In the genomic region with DNA sequence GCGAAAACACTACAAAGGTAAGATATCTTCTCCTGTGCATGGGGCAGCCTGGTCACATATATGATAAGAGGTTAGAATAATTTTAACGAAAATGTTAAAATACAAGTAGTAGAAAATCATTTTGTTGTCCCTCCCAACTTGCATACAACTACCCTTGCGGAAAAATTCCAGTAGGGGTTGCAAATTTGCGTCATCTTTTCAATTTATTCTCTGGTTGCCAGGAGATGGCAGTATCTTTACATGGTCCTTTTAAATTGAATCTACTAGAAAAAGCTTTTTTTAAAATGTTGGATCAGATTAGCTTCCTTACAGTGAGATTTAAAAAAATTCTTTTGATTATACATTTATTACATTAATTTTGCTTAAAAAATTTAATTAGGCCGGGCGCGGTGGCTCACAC, we compare ENCODE assay signal across 11 cellular contexts. TPM values are rescaled to one million over a fixed set of nuclear protein-coding genes. Genes with fewer than 3 reads are reported as not detected.
DNase-seq lines count a peak whose midpoint lies in the region; ATAC-seq and TF ChIP-seq lines count a peak whose summit lies in the region.
"Had no signal": no experiment of that assay in that cellular context is flagged by ENCODE, and none has a peak within 500 bp of the region (broad histone marks: within the 10 kb centered on the region; RNA-seq: fewer than 3 reads in every experiment).

No MANE protein-coding gene starts in this region.

- TF ChIP-seq CTCF in SK-N-SH (IDR thresholded peaks at IDR 0.05) (peak; percentile 52), fibroblast of lung (conservative IDR thresholded peaks at IDR 0.05 in 1 of 2, IDR thresholded peaks at IDR 0.05 in 1 of 2; ENCODE audit: low read depth in 1 of 2, low read length in 2 of 2) (no peak), esophagus muscularis mucosa (IDR thresholded peaks at IDR 0.05) (peak in 1 of 3 experiments; percentile 11)

- ATAC-seq in SK-N-SH treated with all-trans-retinoic acid at 6 μM for 48 hours (no peak), GM18858 (IDR thresholded peaks at IDR 0.05; ENCODE audit: unreplicated experiment) (no peak)
- ATAC-seq: left cardiac atrium had no signal

- H3K9me3 ChIP-seq in SK-N-SH (no peaks in the 10 kb centered on the region), fibroblast of lung (ENCODE audit: control insufficient read depth, insufficient read depth, low read depth, low read length) (no peaks in the 10 kb centered on the region), esophagus muscularis mucosa (no peaks in the 10 kb centered on the region)

- intact Hi-C loops in esophagus muscularis mucosa (cut with DNase I) = no loop called here

- TF ChIP-seq RAD21 in SK-N-SH (IDR thresholded peaks at IDR 0.05; ENCODE audit: low read length) = peak; percentile 57

- CTCF ChIA-PET in SK-N-SH (lab: Yijun Ruan, JAX) = interaction anchor here (0.6 to 2.5 kb wide), 13 partner anchors 11 to 261 kb away, joined by 3 to 24 read pairs (median 5); no protein-coding TSS in a partner anchor

- WGBS in SK-N-SH (ENCODE audit: low lambda C conversion rate) = 96% methylated on average over 7 of the region's 7 CpGs
- 91% methylated on average over 7 of the region's 7 CpGs for WGBS in esophagus muscularis mucosa

- peaks cover 12% of the 10 kb centered on the region; the same call in 1 of the 2 replicates for H3K79me2 ChIP-seq in SK-N-SH (ENCODE audit: insufficient read depth)
- no peaks in the 10 kb centered on the region for H3K79me2 ChIP-seq in fibroblast of lung (ENCODE audit: control insufficient read depth, insufficient read depth, low read length)

- H3K4me1 ChIP-seq in SK-N-SH (ENCODE audit: control insufficient read depth in 1 of 2, insufficient read depth in 2 of 2, low read depth in 1 of 2, low read length in 1 of 2) = no peaks in the 10 kb centered on the region
- no peaks in the 10 kb centered on the region for H3K4me1 ChIP-seq in fibroblast of lung (ENCODE audit: control insufficient read depth, extremely low read depth, insufficient read depth, low read length)
- H3K4me1 ChIP-seq in esophagus muscularis mucosa = no peaks in the 10 kb centered on the region

- H2AFZ ChIP-seq in SK-N-SH (ENCODE audit: low read depth) = no peak overlapping the region
- H2AFZ ChIP-seq in fibroblast of lung (ENCODE audit: low read length) = no peak overlapping the region

- POLR2A ChIA-PET in SK-N-SH (lab: Yijun Ruan, JAX) = no interaction called here

- H3K9ac ChIP-seq in SK-N-SH = no peak overlapping the region
- H3K9ac ChIP-seq in fibroblast of lung (ENCODE audit: insufficient read depth, low read length) = no peak overlapping the region

- no peak for TF ChIP-seq POLR2A in esophagus muscularis mucosa (IDR thresholded peaks at IDR 0.05; ENCODE audit: low read depth)

- H3K27me3 ChIP-seq in SK-N-SH (ENCODE audit: insufficient read depth) (no peaks in the 10 kb centered on the region), fibroblast of lung (ENCODE audit: control insufficient read depth, insufficient read depth, low read length) (no peaks in the 10 kb centered on the region), esophagus muscularis mucosa (no peaks in the 10 kb centered on the region)

- no peaks in the 10 kb centered on the region for H4K20me1 ChIP-seq in SK-N-SH (ENCODE audit: insufficient read depth)
- no peaks in the 10 kb centered on the region for H4K20me1 ChIP-seq in fibroblast of lung (ENCODE audit: control insufficient read depth, extremely low read depth, insufficient read depth, low read length)

- H3K4me2 ChIP-seq in SK-N-SH (no peak overlapping the region), fibroblast of lung (ENCODE audit: extremely low read depth, insufficient read depth, low read length) (no peak overlapping the region)

- no peaks in the 10 kb centered on the region for H3K9me2 ChIP-seq in SK-N-SH

- H3K36me3 ChIP-seq in SK-N-SH (replicated peaks in 1 of 2; ENCODE audit: control insufficient read depth in 1 of 2, insufficient read depth in 2 of 2, low read length in 1 of 2) (peaks cover 67 to 80% of the 10 kb centered on the region in 2 experiments), fibroblast of lung (ENCODE audit: control insufficient read depth, insufficient read depth, low read length) (peaks cover 11% of the 10 kb centered on the region), esophagus muscularis mucosa (peaks cover 33 to 82% (median 79%) of the 10 kb centered on the region in 4 donors)

- peak; percentile 37 for DNase-seq in SK-N-SH
- peak; percentile 9 for DNase-seq in NCI-H69 (lab: John Stamatoyannopoulos, UW)
- peak; percentile 11 to 31 for DNase-seq in fibroblast of lung (ENCODE audit: low read depth in 2 of 2)
- DNase-seq in smooth muscle cell of the brain vasculature (ENCODE audit: low read depth, low spot score) = peak; percentile 1
- no peak for DNase-seq in esophagus muscularis mucosa (ENCODE audit: extremely low spot score)
- DNase-seq in stimulated activated naive CD4-positive, alpha-beta T cell treated with Interleukin-2 at 50 U/mL for 16 hours (lab: John Stamatoyannopoulos, UW) = no peak
- DNase-seq: effector memory CD4-positive, alpha-beta T cell; left cardiac atrium had no signal

- peaks cover 5% of the 10 kb centered on the region for H3F3A ChIP-seq in SK-N-SH (replicated peaks; ENCODE audit: insufficient read depth)

- no peak overlapping the region for H3K27ac ChIP-seq in SK-N-SH (ENCODE audit: low read depth in 2 of 2, low read length in 1 of 2)
- no peak overlapping the region for H3K27ac ChIP-seq in fibroblast of lung (ENCODE audit: insufficient read depth, low read length)
- H3K27ac ChIP-seq in esophagus muscularis mucosa (replicated peaks in 1 of 4) = no peak overlapping the region

- H3K4me3 ChIP-seq in SK-N-SH (ENCODE audit: low read depth in 2 of 2, low read length in 1 of 2) (no peak overlapping the region), fibroblast of lung (replicated peaks in 1 of 4; ENCODE audit: control extremely low read depth in 1 of 4, insufficient read depth in 1 of 4, low read depth in 3 of 4, low read length in 4 of 4) (no peak overlapping the region), esophagus muscularis mucosa (no peak overlapping the region)

- TF ChIP-seq EP300 in SK-N-SH (IDR thresholded peaks at IDR 0.05; ENCODE audit: borderline replicate concordance in 1 of 2, low read depth in 1 of 2, low read length in 1 of 2) (no peak), esophagus muscularis mucosa (IDR thresholded peaks at IDR 0.05) (no peak)

TF ChIP-seq in SK-N-SH, 30 proteins besides CTCF, POLR2A, EP300 and RAD21 (continues in another document):
- TF ChIP-seq NRF1 (IDR thresholded peaks at IDR 0.05; ENCODE audit: low read depth, low read length) (no peak), EZH2phosphoT487 (IDR thresholded peaks at IDR 0.05; ENCODE audit: borderline replicate concordance, low read depth) (no peak)

TF ChIP-seq in SK-N-SH treated with all-trans-retinoic acid at 6 μM for 48 hours, 23 proteins besides CTCF, POLR2A, EP300 and RAD21 (continues in another document):
- no peak for TF ChIP-seq PPARA (CRISPR knock-in tag; IDR thresholded peaks at IDR 0.05; ENCODE audit: borderline replicate concordance)
- TF ChIP-seq, protein P1, sequence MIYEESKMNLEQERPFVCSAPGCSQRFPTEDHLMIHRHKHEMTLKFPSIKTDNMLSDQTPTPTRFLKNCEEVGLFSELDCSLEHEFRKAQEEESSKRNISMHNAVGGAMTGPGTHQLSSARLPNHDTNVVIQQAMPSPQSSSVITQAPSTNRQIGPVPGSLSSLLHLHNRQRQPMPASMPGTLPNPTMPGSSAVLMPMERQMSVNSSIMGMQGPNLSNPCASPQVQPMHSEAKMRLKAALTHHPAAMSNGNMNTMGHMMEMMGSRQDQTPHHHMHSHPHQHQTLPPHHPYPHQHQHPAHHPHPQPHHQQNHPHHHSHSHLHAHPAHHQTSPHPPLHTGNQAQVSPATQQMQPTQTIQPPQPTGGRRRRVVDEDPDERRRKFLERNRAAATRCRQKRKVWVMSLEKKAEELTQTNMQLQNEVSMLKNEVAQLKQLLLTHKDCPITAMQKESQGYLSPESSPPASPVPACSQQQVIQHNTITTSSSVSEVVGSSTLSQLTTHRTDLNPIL (CRISPR knock-in tag; IDR thresholded peaks at IDR 0.05; ENCODE audit: low read depth) = no peak
- TF ChIP-seq OSR1 (CRISPR knock-in tag; IDR thresholded peaks at IDR 0.05) = no peak
- TF ChIP-seq BACH2 (CRISPR knock-in tag; IDR thresholded peaks at IDR 0.05; ENCODE audit: borderline replicate concordance) = no peak
- TF ChIP-seq SNAI2 (CRISPR knock-in tag; IDR thresholded peaks at IDR 0.05) = no peak
- no peak for TF ChIP-seq CSDC2 (CRISPR knock-in tag; IDR thresholded peaks at IDR 0.05)
- no peak for TF ChIP-seq ZFP30 (CRISPR knock-in tag; IDR thresholded peaks at IDR 0.05)

RNA-seq across cellular contexts. Expression of gene S100PBP, which starts 10.9 kb away (rescaled TPM):
- polyA plus RNA-seq in SK-N-SH (2012; rRNA removed) (13.2 and 19.2 TPM in 2 replicates), fibroblast of lung (30.7 and 41.8 TPM in 2 replicates)
- polyA plus RNA-seq in SK-N-SH (2012; cell fraction: cytosol; rRNA removed) = 16.3 and 16.6 TPM in 2 replicates
- polyA plus RNA-seq in SK-N-SH (2012; cell fraction: nucleus; rRNA removed) = 23.7 and 53.3 TPM in 2 replicates
- total RNA-seq in fibroblast of lung (26.7 and 36.3 TPM in 2 replicates), esophagus muscularis mucosa (10 to 100 TPM; 14.9 to 24.1 (median 18.6) TPM)
- 13.0 and 15.4 TPM in 2 replicates for polyA plus RNA-seq in fibroblast of lung (2012)
- 3.4 and 6.3 TPM in 2 replicates for polyA minus RNA-seq in fibroblast of lung (ENCODE audit: low replicate concordance)

RNA-seq across cellular contexts. Expression of gene YARS1, which starts 11.2 kb away (rescaled TPM):
- polyA plus RNA-seq in SK-N-SH (2012; rRNA removed) (31.9 and 46.3 TPM in 2 replicates), fibroblast of lung (85.8 and 94.4 TPM in 2 replicates)
- polyA plus RNA-seq in SK-N-SH (2012; cell fraction: cytosol; rRNA removed) = 41.7 and 41.8 TPM in 2 replicates
- polyA plus RNA-seq in SK-N-SH (2012; cell fraction: nucleus; rRNA removed) = 65.5 and 101 TPM in 2 replicates
- total RNA-seq in fibroblast of lung (217 and 295 TPM in 2 replicates), esophagus muscularis mucosa (10 to 100 TPM; 34.1 to 55.7 (median 38.8) TPM)
- 92.4 and 93.0 TPM in 2 replicates for polyA plus RNA-seq in fibroblast of lung (2012)
- 197 and 205 TPM in 2 replicates for polyA minus RNA-seq in fibroblast of lung (ENCODE audit: low replicate concordance)

RNA-seq across cellular contexts. Expression of gene FNDC5, which starts 42.4 kb away (rescaled TPM):
- 0.59 and 0.94 TPM in 2 replicates for polyA plus RNA-seq in SK-N-SH (2012; rRNA removed)
- polyA plus RNA-seq in SK-N-SH (2012; cell fraction: cytosol; rRNA removed) = 0.66 and 1.00 TPM in 2 replicates
- polyA plus RNA-seq in SK-N-SH (2012; cell fraction: nucleus; rRNA removed) = 2.2 and 2.5 TPM in 2 replicates
- total RNA-seq in fibroblast of lung = 0.33 and 1.0 TPM in 2 replicates
- polyA plus RNA-seq in fibroblast of lung = 0.38 and 1.6 TPM in 2 replicates
- polyA plus RNA-seq in fibroblast of lung (2012) = 0.43 and 2.5 TPM in 2 replicates
- not detected in 2 replicates for polyA minus RNA-seq in fibroblast of lung (ENCODE audit: low replicate concordance)
- total RNA-seq in esophagus muscularis mucosa = 10 to 100 TPM in 2 of 4 donors, 1 to 10 TPM in 2; 5.5 to 17.0 (median 9.8) TPM

RNA-seq across cellular contexts. Expression of gene HPCA, which starts 58.0 kb away (rescaled TPM):
- not detected in 2 replicates for polyA plus RNA-seq in SK-N-SH (2012; rRNA removed)
- polyA plus RNA-seq in SK-N-SH (2012; cell fraction: cytosol; rRNA removed) = 0.01 and 0.14 TPM in 2 replicates
- 0.14 and 0.27 TPM in 2 replicates for polyA plus RNA-seq in SK-N-SH (2012; cell fraction: nucleus; rRNA removed)
- 0.33 TPM in 1 of 2 replicates, not detected in the other for total RNA-seq in fibroblast of lung
- 0.06 TPM in 1 of 2 replicates, not detected in the other for polyA plus RNA-seq in fibroblast of lung
- polyA plus RNA-seq in fibroblast of lung (2012) = 0.16 TPM in 1 of 2 replicates, not detected in the other
- polyA minus RNA-seq in fibroblast of lung (ENCODE audit: low replicate concordance) = not detected in 2 replicates
- under 1 TPM in 1 of 4 donors, not detected in 3; 0.23 TPM for total RNA-seq in esophagus muscularis mucosa
- total RNA-seq: B cell, left cardiac atrium had no signal

Comparison
In these comparisons a context has a peak if more than half of its experiments do, and no peak if none do; other contexts are left out.
1. DNase-seq: peak in SK-N-SH (single experiment), NCI-H69 (single experiment), fibroblast of lung (2 of 2) and smooth muscle cell of the brain vasculature (single experiment); none in esophagus muscularis mucosa (single experiment) and stimulated activated naive CD4-positive, alpha-beta T cell treated with Interleukin-2 at 50 U/mL for 16 hours (single experiment).